ENCODE assay signal across 8 cellular contexts in the genomic region with DNA sequence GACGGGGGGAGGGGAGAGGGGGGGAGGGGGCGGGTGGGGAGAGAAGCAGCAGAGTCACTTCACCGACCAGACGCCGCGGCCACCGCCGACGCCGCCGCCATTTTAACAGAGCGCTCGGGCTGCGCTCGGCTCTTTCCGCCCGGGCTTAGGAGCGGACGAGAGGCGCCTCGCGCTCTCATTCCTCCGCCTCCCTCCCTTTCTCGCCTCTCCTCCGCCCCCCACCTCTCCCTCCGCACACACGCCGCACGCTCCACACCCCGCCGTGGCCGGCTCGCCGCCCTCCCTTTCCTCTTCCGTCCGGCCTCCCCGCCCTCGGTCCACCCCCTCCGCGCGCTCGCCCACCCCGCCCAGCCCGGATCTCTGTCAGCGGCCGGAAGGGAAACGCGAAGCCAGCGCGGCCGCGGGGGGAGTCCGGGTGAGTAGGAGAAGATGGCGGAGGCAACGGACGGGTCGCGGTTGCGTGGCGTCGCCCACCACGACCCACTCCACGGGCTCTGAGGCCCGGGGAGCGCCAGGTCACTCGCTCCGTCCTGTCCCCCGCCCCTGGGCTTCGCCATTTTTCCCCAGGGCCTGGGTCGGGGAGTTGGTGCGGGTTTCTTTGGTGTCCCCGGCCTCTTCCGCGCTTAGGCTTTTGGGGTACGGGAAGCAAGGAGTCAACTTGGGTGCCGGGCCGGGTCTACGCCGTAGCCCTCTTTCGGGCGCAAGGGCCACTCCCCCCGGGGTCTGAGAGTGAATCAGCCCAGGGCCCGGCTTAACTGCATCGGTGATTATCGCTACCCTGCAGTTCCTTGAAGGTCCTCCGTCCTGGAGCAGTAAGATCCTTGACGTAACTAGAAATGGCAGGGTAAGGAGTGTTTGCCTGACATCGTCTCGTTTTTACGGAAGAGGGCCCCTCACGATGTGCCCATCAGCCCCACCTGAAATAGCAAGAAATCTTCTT. TPM values are rescaled to one million over a fixed set of nuclear protein-coding genes. Genes with fewer than 3 reads are reported as not detected.
DNase-seq lines count a peak whose midpoint lies in the region; ATAC-seq and TF ChIP-seq lines count a peak whose summit lies in the region.

A gene with protein sequence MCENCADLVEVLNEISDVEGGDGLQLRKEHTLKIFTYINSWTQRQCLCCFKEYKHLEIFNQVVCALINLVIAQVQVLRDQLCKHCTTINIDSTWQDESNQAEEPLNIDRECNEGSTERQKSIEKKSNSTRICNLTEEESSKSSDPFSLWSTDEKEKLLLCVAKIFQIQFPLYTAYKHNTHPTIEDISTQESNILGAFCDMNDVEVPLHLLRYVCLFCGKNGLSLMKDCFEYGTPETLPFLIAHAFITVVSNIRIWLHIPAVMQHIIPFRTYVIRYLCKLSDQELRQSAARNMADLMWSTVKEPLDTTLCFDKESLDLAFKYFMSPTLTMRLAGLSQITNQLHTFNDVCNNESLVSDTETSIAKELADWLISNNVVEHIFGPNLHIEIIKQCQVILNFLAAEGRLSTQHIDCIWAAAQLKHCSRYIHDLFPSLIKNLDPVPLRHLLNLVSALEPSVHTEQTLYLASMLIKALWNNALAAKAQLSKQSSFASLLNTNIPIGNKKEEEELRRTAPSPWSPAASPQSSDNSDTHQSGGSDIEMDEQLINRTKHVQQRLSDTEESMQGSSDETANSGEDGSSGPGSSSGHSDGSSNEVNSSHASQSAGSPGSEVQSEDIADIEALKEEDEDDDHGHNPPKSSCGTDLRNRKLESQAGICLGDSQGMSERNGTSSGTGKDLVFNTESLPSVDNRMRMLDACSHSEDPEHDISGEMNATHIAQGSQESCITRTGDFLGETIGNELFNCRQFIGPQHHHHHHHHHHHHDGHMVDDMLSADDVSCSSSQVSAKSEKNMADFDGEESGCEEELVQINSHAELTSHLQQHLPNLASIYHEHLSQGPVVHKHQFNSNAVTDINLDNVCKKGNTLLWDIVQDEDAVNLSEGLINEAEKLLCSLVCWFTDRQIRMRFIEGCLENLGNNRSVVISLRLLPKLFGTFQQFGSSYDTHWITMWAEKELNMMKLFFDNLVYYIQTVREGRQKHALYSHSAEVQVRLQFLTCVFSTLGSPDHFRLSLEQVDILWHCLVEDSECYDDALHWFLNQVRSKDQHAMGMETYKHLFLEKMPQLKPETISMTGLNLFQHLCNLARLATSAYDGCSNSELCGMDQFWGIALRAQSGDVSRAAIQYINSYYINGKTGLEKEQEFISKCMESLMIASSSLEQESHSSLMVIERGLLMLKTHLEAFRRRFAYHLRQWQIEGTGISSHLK (N-terminal part only) (minus strand): TSS at position 123 of the 940 bp plus-strand sequence. CDS start 395 bp downstream, outside the sequence.

- H3K27ac ChIP-seq in rectal smooth muscle tissue (ENCODE audit: low read depth, low read length) (peak within 1 kb of the TSS; percentile 98), vagina (peak within 1 kb of the TSS; percentile 99)

- H3K4me3 ChIP-seq in astrocyte of the cerebellum (ENCODE audit: low read depth, low read length) (peak within 1 kb of the TSS; percentile 98), rectal smooth muscle tissue (ENCODE audit: low read length) (peak within 1 kb of the TSS; percentile 95), vagina (peak within 1 kb of the TSS; percentile 88 to 96)

- TF ChIP-seq POLR2A in vagina (IDR thresholded peaks at IDR 0.05): peak in 1 of 2 donors; percentile 77

- no peaks in the 10 kb centered on the region for H3K4me1 ChIP-seq in rectal smooth muscle tissue (ENCODE audit: control insufficient read depth, insufficient read depth, low read length)
- peaks cover 30% of the 10 kb centered on the region for H3K4me1 ChIP-seq in vagina

- ATAC-seq in GM18498 (IDR thresholded peaks at IDR 0.05; ENCODE audit: unreplicated experiment): peak; percentile 81
- ATAC-seq in HG02970 (IDR thresholded peaks at IDR 0.05; ENCODE audit: low FRiP score, unreplicated experiment): peak; percentile 60

- no peaks in the 10 kb centered on the region for H3K27me3 ChIP-seq in rectal smooth muscle tissue (ENCODE audit: control insufficient read depth, insufficient read depth, low read length)
- H3K27me3 ChIP-seq in vagina: no peaks in the 10 kb centered on the region

- no peaks in the 10 kb centered on the region for H3K9me3 ChIP-seq in vagina

- DNase-seq in NCI-H2029 treated with DMSO at 0.1 percent for 48 hours (lab: John Stamatoyannopoulos, UW) (peak; percentile 75), T-helper 9 cell (peak; percentile 91), astrocyte of the cerebellum (ENCODE audit: low read depth) (peak; percentile 91), hepatic stellate cell (ENCODE audit: low spot score) (peak; percentile 89), vagina (ENCODE audit: extremely low spot score in 2 of 2) (peak in 1 of 2 donors; percentile 93)

- peak within 1 kb of the TSS; percentile 95 for H3K9ac ChIP-seq in rectal smooth muscle tissue (ENCODE audit: low read length)

- intact Hi-C loops in vagina (cut with DNase I): loop anchor here (5.0 to 10.0 kb wide), 2 partner anchors 66 to 294 kb away; a partner anchor contains a TSS

- in situ Hi-C loops in astrocyte of the cerebellum (cut with HindIII; ENCODE audit: low sequenced_read_pairs): no loop called here

- H3K36me3 ChIP-seq in rectal smooth muscle tissue (ENCODE audit: control insufficient read depth, insufficient read depth, low read length) (peaks cover 5% of the 10 kb centered on the region), vagina (no peaks in the 10 kb centered on the region)

- TF ChIP-seq CTCF in astrocyte of the cerebellum (IDR thresholded peaks at IDR 0.05; ENCODE audit: low read depth, low read length, missing control alignments) (no peak), vagina (IDR thresholded peaks at IDR 0.05) (no peak)

RNA-seq across cellular contexts. Expression of the gene that starts here (rescaled TPM):
- total RNA-seq in vagina: 117 TPM
